Comparison of ENCODE assay signal across 8 cellular contexts in the genomic region with DNA sequence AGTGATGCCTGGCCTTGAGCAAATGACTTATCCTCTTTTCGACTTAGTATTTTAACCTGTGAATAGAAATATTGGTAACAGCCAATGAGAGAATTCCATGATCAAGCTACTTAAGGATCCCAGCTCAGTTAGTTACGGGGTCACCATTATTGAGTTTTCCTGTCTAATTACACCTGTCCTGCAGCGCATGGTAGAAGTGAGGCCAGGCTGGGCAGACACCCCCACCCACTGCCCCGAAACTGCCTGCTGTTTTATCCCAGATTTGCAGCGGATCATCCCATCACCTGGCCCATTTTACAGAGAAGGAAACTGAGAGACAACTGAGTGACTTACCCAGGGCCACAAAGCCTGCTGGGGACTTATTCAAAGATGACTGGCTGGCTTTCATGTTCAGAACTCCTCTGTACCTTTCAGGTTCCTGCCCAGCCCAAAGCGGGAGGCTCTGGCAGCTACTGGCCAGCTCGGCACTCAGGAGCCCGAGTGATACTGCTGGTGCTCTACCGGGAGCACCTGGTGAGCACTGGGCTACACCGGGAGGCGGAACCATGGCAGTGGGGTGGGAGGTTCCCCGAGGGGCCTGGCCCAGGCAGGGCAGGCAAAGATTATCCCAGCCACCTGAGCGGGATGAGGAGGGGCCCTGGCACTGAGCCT. TPM values are rescaled to one million over a fixed set of nuclear protein-coding genes. Genes with fewer than 3 reads are reported as not detected.
DNase-seq lines count a peak whose midpoint lies in the region; ATAC-seq and TF ChIP-seq lines count a peak whose summit lies in the region.

No MANE protein-coding gene starts in this region.

- H3K4me3 Mint-ChIP-seq in IgD-negative memory B cell = peak overlapping the region; percentile 51 to 98 (median 97)

- H3K27me3 Mint-ChIP-seq in IgD-negative memory B cell = no peaks in the 10 kb centered on the region

- no peaks in the 10 kb centered on the region for H3K9me3 Mint-ChIP-seq in IgD-negative memory B cell

- H3K36me3 ChIP-seq in A673 (ENCODE audit: insufficient read depth, low read length, poor library complexity, severe bottlenecking) (peaks cover 48% of the 10 kb centered on the region), colonic mucosa (peaks cover 7% of the 10 kb centered on the region), mucosa of rectum (ENCODE audit: control insufficient read depth in 2 of 2, insufficient read depth in 2 of 2, low read length in 2 of 2) (peaks cover 32 to 45% of the 10 kb centered on the region in 2 donors)

- H3K9ac ChIP-seq in colonic mucosa (ENCODE audit: low read depth in 2 of 2, low read length in 2 of 2) = peak overlapping the region; percentile 79 to 82
- peak overlapping the region; percentile 85 to 96 for H3K9ac ChIP-seq in mucosa of rectum (ENCODE audit: low read depth in 1 of 2, low read length in 2 of 2)

- H3K27me3 ChIP-seq in A673 (replicated peaks; ENCODE audit: insufficient read depth, low read depth, low read length, poor library complexity) = no peaks in the 10 kb centered on the region
- no peaks in the 10 kb centered on the region for H3K27me3 ChIP-seq in colonic mucosa
- H3K27me3 ChIP-seq in mucosa of rectum (ENCODE audit: control insufficient read depth in 2 of 2, insufficient read depth in 2 of 2, low read length in 2 of 2) = no peaks in the 10 kb centered on the region

- ATAC-seq in HG02973 (IDR thresholded peaks at IDR 0.05; ENCODE audit: unreplicated experiment) (no peak), HG03439 (IDR thresholded peaks at IDR 0.05; ENCODE audit: unreplicated experiment) (no peak), HG03571 (IDR thresholded peaks at IDR 0.05; ENCODE audit: unreplicated experiment) (no peak)

- POLR2A ChIA-PET in A673 (lab: Charles Lee; ENCODE audit: low non-redundant PET) = no interaction called here

- peak overlapping the region; percentile 99 for H3K27ac ChIP-seq in A673 (ENCODE audit: low read depth, low read length, poor library complexity, severe bottlenecking)
- peak overlapping the region; percentile 100 for H3K27ac ChIP-seq in colonic mucosa
- peak overlapping the region; percentile 99 for H3K27ac ChIP-seq in mucosa of rectum (ENCODE audit: low read depth in 2 of 2, low read length in 2 of 2)

- no peak for DNase-seq in A673 (ENCODE audit: low spot score)
- no peak for DNase-seq in colonic mucosa
- DNase-seq in effector CD4-positive, alpha-beta T cell = no peak

- H3K9me3 ChIP-seq in A673 (ENCODE audit: low read depth, low read length, poor library complexity, severe bottlenecking) = no peaks in the 10 kb centered on the region
- H3K9me3 ChIP-seq in colonic mucosa = no peaks in the 10 kb centered on the region
- no peaks in the 10 kb centered on the region for H3K9me3 ChIP-seq in mucosa of rectum (ENCODE audit: control insufficient read depth in 2 of 2, low read length in 2 of 2)

- TF ChIP-seq CTCF in A673 (conservative IDR thresholded peaks at IDR 0.05; ENCODE audit: low read depth, low read length) (no peak), colonic mucosa (IDR thresholded peaks at IDR 0.05) (no peak)

- H3K36me3 Mint-ChIP-seq in IgD-negative memory B cell = no peaks in the 10 kb centered on the region

- peaks cover 17% of the 10 kb centered on the region for H3K4me1 ChIP-seq in A673 (ENCODE audit: insufficient read depth, low read length, poor library complexity, severe bottlenecking)
- H3K4me1 ChIP-seq in colonic mucosa = peaks cover 11% of the 10 kb centered on the region
- H3K4me1 ChIP-seq in mucosa of rectum (ENCODE audit: control insufficient read depth in 2 of 2, insufficient read depth in 2 of 2, low read length in 2 of 2) = peaks cover 28 to 33% of the 10 kb centered on the region in 2 donors

- no TSS peak for BruUV-seq in A673 (replicated peaks; lab: Mats Ljungman, UMichigan)

- H3K27ac Mint-ChIP-seq in IgD-negative memory B cell = no peak overlapping the region

- intact Hi-C loops in A673 (cut with micrococcal nuclease; ENCODE audit: unreplicated experiment) (no loop called here), colonic mucosa (cut with DNase I) (no loop called here)

- CTCF ChIA-PET in A673 (lab: Charles Lee) = no interaction called here

- H3K4me3 ChIP-seq in A673 (ENCODE audit: low read depth, low read length, poor library complexity, severe bottlenecking) (peak overlapping the region; percentile 95), colonic mucosa (peak overlapping the region; percentile 92), mucosa of rectum (ENCODE audit: low read length in 2 of 2) (peak overlapping the region; percentile 78 to 93)

- H3K4me1 Mint-ChIP-seq in IgD-negative memory B cell = peaks cover 13 to 21% (median 17%) of the 10 kb centered on the region in 3 donors

RNA-seq across cellular contexts. Expression of a gene that starts 1.4 kb away (rescaled TPM):
- 64.6 and 77.4 TPM in 2 replicates for total RNA-seq in A673 (2021)
- polyA plus RNA-seq in IgD-negative memory B cell = 38.7 TPM
- 10 to 100 TPM; 47.2 to 62.5 TPM for total RNA-seq in colonic mucosa

RNA-seq across cellular contexts. Expression of a gene that starts 3.7 kb away (rescaled TPM):
- total RNA-seq in A673 (2021) (1,449 and 1,649 TPM in 2 replicates), colonic mucosa (1,000 to 10,000 TPM; 1,832 to 1,932 TPM)
- polyA plus RNA-seq in IgD-negative memory B cell = 2,244 TPM

RNA-seq across cellular contexts. Expression of a gene that starts 10.9 kb away (rescaled TPM):
- 31.2 and 37.6 TPM in 2 replicates for total RNA-seq in A673 (2021)
- 0.29 TPM for polyA plus RNA-seq in IgD-negative memory B cell
- total RNA-seq in colonic mucosa = 10 to 100 TPM in 1 of 2 donors, 1 to 10 TPM in 1; 9.6 to 22.5 TPM

RNA-seq across cellular contexts. Expression of a gene that starts 18.0 kb away (rescaled TPM):
- total RNA-seq in A673 (2021) = not detected in 2 replicates
- polyA plus RNA-seq in IgD-negative memory B cell = 29.2 TPM
- 1 to 10 TPM; 1.2 TPM for total RNA-seq in colonic mucosa

RNA-seq across cellular contexts. Expression of a gene that starts 26.6 kb away (rescaled TPM):
- total RNA-seq in A673 (2021) (98.5 and 116 TPM in 2 replicates), colonic mucosa (10 to 100 TPM; 41.9 to 53.5 TPM)
- 97.0 TPM for polyA plus RNA-seq in IgD-negative memory B cell
